Comparison of ENCODE assay signal across 10 cellular contexts in genomic region chr2:12430036-12430795, GRCh38.
DNase-seq lines count a peak whose midpoint lies in the region; ATAC-seq and TF ChIP-seq lines count a peak whose summit lies in the region.
"Had no signal": no experiment of that assay in that cellular context is flagged by ENCODE, and none has a peak within 500 bp of the region (broad histone marks: within the 10 kb centered on the region; RNA-seq: fewer than 3 reads in every experiment).

No MANE protein-coding gene starts in this region.

- peak overlapping the region; percentile 41 for H3K4me2 ChIP-seq in hepatocyte

- H3K36me3 ChIP-seq in ACC112 (ENCODE audit: insufficient read depth, low read length) (no peaks in the 10 kb centered on the region), hepatocyte (replicated peaks; ENCODE audit: insufficient read depth, low read depth) (no peaks in the 10 kb centered on the region)

- H3K79me2 ChIP-seq in ACC112 (ENCODE audit: control insufficient read depth, insufficient read depth, low read length, unreplicated experiment): no peaks in the 10 kb centered on the region
- no peaks in the 10 kb centered on the region for H3K79me2 ChIP-seq in hepatocyte

- ATAC-seq in activated CD8-positive, alpha-beta T cell treated with anti-CD3 and anti-CD28 coated beads, Interleukin-2, amount 10 ng/mL, durations not matched to agents 7 days and 5 days: no peak
- ATAC-seq in HG02763 (IDR thresholded peaks at IDR 0.05; ENCODE audit: unreplicated experiment): no peak
- ATAC-seq: left ventricle myocardium superior had no signal

- peak overlapping the region; percentile 42 for H3K4me3 Mint-ChIP-seq in activated CD8-positive, alpha-beta T cell treated with anti-CD3 and anti-CD28 coated beads, Interleukin-2, amount 10 ng/mL, durations not matched to agents 7 days and 5 days

- CTCF ChIA-PET in activated CD8-positive, alpha-beta T cell treated with anti-CD3 and anti-CD28 coated beads, Interleukin-2, amount 10 ng/mL, durations not matched to agents 7 days and 5 days (lab: Charles Lee): interaction anchor here (1.0 to 1.3 kb wide), 2 partner anchors 10 to 577 kb away, joined by 3 to 6 read pairs; no protein-coding TSS in a partner anchor

- H2AFZ ChIP-seq in ACC112 (ENCODE audit: low read length, unreplicated experiment): peak overlapping the region; percentile 76
- peak overlapping the region; percentile 33 for H2AFZ ChIP-seq in hepatocyte

- POLR2A ChIA-PET in activated CD8-positive, alpha-beta T cell treated with anti-CD3 and anti-CD28 coated beads, Interleukin-2, amount 10 ng/mL, durations not matched to agents 7 days and 5 days (lab: Charles Lee): interaction anchor here (1.0 kb wide), 2 partner anchors 17 to 57 kb away, joined by 3 read pairs; no protein-coding TSS in a partner anchor

- peaks cover 2% of the 10 kb centered on the region for H3K27me3 Mint-ChIP-seq in activated CD8-positive, alpha-beta T cell treated with anti-CD3 and anti-CD28 coated beads, Interleukin-2, amount 10 ng/mL, durations not matched to agents 7 days and 5 days (ENCODE audit: low read depth)

- no peaks in the 10 kb centered on the region for H3K9me2 ChIP-seq in hepatocyte (replicated peaks; ENCODE audit: insufficient read depth)

- peaks cover 2% of the 10 kb centered on the region for H3K36me3 Mint-ChIP-seq in activated CD8-positive, alpha-beta T cell treated with anti-CD3 and anti-CD28 coated beads, Interleukin-2, amount 10 ng/mL, durations not matched to agents 7 days and 5 days (ENCODE audit: low read depth)

- peak overlapping the region; percentile 33 for H3K27ac ChIP-seq in ACC112 (ENCODE audit: low read depth, low read length)
- no peak overlapping the region for H3K27ac ChIP-seq in hepatocyte

- H3K4me1 Mint-ChIP-seq in activated CD8-positive, alpha-beta T cell treated with anti-CD3 and anti-CD28 coated beads, Interleukin-2, amount 10 ng/mL, durations not matched to agents 7 days and 5 days (ENCODE audit: low read depth): peaks cover 18% of the 10 kb centered on the region

- no peaks in the 10 kb centered on the region for H3K27me3 ChIP-seq in ACC112 (ENCODE audit: insufficient read depth, low read length)
- H3K27me3 ChIP-seq in hepatocyte: no peaks in the 10 kb centered on the region

- peak; percentile 47 for DNase-seq in GM03348 (ENCODE audit: low spot score)
- DNase-seq in activated CD8-positive, alpha-beta T cell treated with anti-CD3 and anti-CD28 coated beads, Interleukin-2, amount 10 ng/mL, durations not matched to agents 7 days and 5 days: no peak
- DNase-seq in hepatocyte (ENCODE audit: low spot score): no peak
- no peak for DNase-seq in NCI-H510A treated with DMSO at 0.1 percent for 48 hours (lab: John Stamatoyannopoulos, UW)
- DNase-seq in H4 (ENCODE audit: low spot score): no peak
- DNase-seq in GM10266 (ENCODE audit: extremely low spot score): no peak
- DNase-seq: DMS79, left ventricle myocardium superior had no signal

- WGBS in hepatocyte (ENCODE audit: low lambda C conversion rate, missing lambda C conversion rate): 87% methylated on average over 4 of the region's 4 CpGs

- peaks cover 30% of the 10 kb centered on the region for H3K4me1 ChIP-seq in ACC112 (ENCODE audit: control insufficient read depth, insufficient read depth, low read length, unreplicated experiment)
- no peaks in the 10 kb centered on the region for H3K4me1 ChIP-seq in hepatocyte (ENCODE audit: insufficient read depth)

- H3K4me3 ChIP-seq in ACC112 (ENCODE audit: low read depth, low read length): no peak overlapping the region
- no peak overlapping the region for H3K4me3 ChIP-seq in hepatocyte

- H3K27ac Mint-ChIP-seq in activated CD8-positive, alpha-beta T cell treated with anti-CD3 and anti-CD28 coated beads, Interleukin-2, amount 10 ng/mL, durations not matched to agents 7 days and 5 days: peak overlapping the region; percentile 54

- no peak for TF ChIP-seq CTCF in hepatocyte (IDR thresholded peaks at IDR 0.05; ENCODE audit: poor library complexity)
- TF ChIP-seq CTCF in GM10266 (IDR thresholded peaks at IDR 0.05; ENCODE audit: control insufficient read depth, insufficient read depth, low read depth, missing control alignments): no peak

- no peaks in the 10 kb centered on the region for H4K20me1 ChIP-seq in hepatocyte (ENCODE audit: insufficient read depth, poor library complexity, severe bottlenecking)

- no peaks in the 10 kb centered on the region for H3K9me3 Mint-ChIP-seq in activated CD8-positive, alpha-beta T cell treated with anti-CD3 and anti-CD28 coated beads, Interleukin-2, amount 10 ng/mL, durations not matched to agents 7 days and 5 days (ENCODE audit: insufficient read depth)

- H3K9me3 ChIP-seq in hepatocyte (ENCODE audit: low read depth): no peaks in the 10 kb centered on the region
